ENCODE assay signal across 9 cellular contexts in genomic region chr1:231242516-231243198, GRCh38. TPM values are rescaled to one million over a fixed set of nuclear protein-coding genes. Genes with fewer than 3 reads are reported as not detected.
DNase-seq lines count a peak whose midpoint lies in the region; ATAC-seq and TF ChIP-seq lines count a peak whose summit lies in the region.
"Had no signal": no experiment of that assay in that cellular context is flagged by ENCODE, and none has a peak within 500 bp of the region (broad histone marks: within the 10 kb centered on the region; RNA-seq: fewer than 3 reads in every experiment).

No MANE protein-coding gene starts in this region.

- TF ChIP-seq CTCF in NB4 (IDR thresholded peaks at IDR 0.05; ENCODE audit: low read depth, low read length): no peak
- TF ChIP-seq CTCF in chondrocyte (IDR thresholded peaks at IDR 0.05): no peak

- H2AFZ ChIP-seq in neuron (ENCODE audit: low read depth, low read length): no peak overlapping the region

- no peak for ATAC-seq in esophagus mucosa
- ATAC-seq: sciatic nerve had no signal

- no peaks in the 10 kb centered on the region for H3K27me3 Mint-ChIP-seq in chondrocyte (ENCODE audit: low read depth)

- peaks cover 40% of the 10 kb centered on the region for H3K4me1 Mint-ChIP-seq in chondrocyte (ENCODE audit: low read depth)

- peaks cover 20% of the 10 kb centered on the region for H3K4me1 ChIP-seq in neuron (ENCODE audit: insufficient read depth, low read length)

- peaks cover 8% of the 10 kb centered on the region for H3K36me3 Mint-ChIP-seq in chondrocyte (ENCODE audit: low read depth)

- no peaks in the 10 kb centered on the region for H3K27me3 ChIP-seq in neuron (ENCODE audit: insufficient read depth, low read length)

- no peaks in the 10 kb centered on the region for H3K9me3 Mint-ChIP-seq in chondrocyte (ENCODE audit: low read depth)

- peaks cover 26% of the 10 kb centered on the region for H3K36me3 ChIP-seq in neuron (ENCODE audit: insufficient read depth, low read length)

- H3K4me3 ChIP-seq in NB4 (ENCODE audit: low read depth, low read length) (peak overlapping the region; percentile 98), neuron (ENCODE audit: low read length) (peak overlapping the region; percentile 94)

- H3K9me3 ChIP-seq in neuron (ENCODE audit: low read length): no peaks in the 10 kb centered on the region

- DNase-seq in EH (ENCODE audit: low read depth) (peak; percentile 33), NB4 (ENCODE audit: low read depth) (peak; percentile 49), chondrocyte (ENCODE audit: low spot score) (no peak), NCI-H187 treated with DMSO at 0.1 percent for 48 hours (lab: John Stamatoyannopoulos, UW) (no peak), cerebellar cortex (ENCODE audit: low spot score) (no peak), DMS114 treated with DMSO at 0.1 percent for 48 hours (lab: John Stamatoyannopoulos, UW; ENCODE audit: unreplicated experiment) (no peak)

- peak overlapping the region; percentile 55 for H3K27ac Mint-ChIP-seq in chondrocyte (ENCODE audit: unreplicated experiment)

- H3K4me3 Mint-ChIP-seq in chondrocyte (ENCODE audit: unreplicated experiment): peak overlapping the region; percentile 93

- TF ChIP-seq POLR2A in NB4 (IDR thresholded peaks at IDR 0.05; ENCODE audit: extremely low read depth, insufficient read length): no peak

RNA-seq across cellular contexts. Expression of gene GNPAT, which starts 1.6 kb away (rescaled TPM):
- total RNA-seq in chondrocyte: 37.6 to 43.2 TPM (median 37.9 TPM) in 3 replicates
- total RNA-seq in esophagus mucosa: 20.6 TPM

Comparison
In these comparisons a context has a peak if more than half of its experiments do, and no peak if none do; other contexts are left out.
1. DNase-seq: peak in EH (single experiment) and NB4 (single experiment); none in chondrocyte (single experiment), NCI-H187 treated with DMSO at 0.1 percent for 48 hours (single experiment), cerebellar cortex (single experiment) and DMS114 treated with DMSO at 0.1 percent for 48 hours (single experiment).